In the genomic region with DNA sequence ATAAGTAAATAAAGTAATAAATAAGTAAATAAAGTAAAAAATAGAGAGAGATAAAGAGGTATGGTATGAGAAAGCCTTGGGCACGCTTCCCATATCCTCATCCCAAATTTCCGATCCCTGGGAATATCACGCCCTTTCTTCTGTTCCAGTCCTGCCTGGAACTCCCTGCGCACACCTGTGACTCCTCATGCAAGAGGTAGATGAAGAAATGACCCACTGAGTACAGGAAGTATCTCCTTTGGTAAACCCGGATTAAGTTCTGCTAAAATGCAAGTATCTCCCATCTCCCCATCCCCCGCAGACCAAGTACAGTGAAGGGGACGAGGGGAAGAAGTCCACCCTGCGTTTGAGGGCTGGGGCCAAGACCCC, we compare ENCODE assay signal across 1 cellular context.
TF ChIP-seq lines count a peak whose summit lies in the region.

No MANE protein-coding gene starts in this region.

TF ChIP-seq in HepG2, 621 proteins besides CTCF, POLR2A, EP300 and RAD21:
- TF ChIP-seq ZNF256 (CRISPR knock-in tag; conservative IDR thresholded peaks at IDR 0.05): no peak
- TF ChIP-seq ERF (CRISPR knock-in tag; IDR thresholded peaks at IDR 0.05): no peak
- TF ChIP-seq, protein P1, sequence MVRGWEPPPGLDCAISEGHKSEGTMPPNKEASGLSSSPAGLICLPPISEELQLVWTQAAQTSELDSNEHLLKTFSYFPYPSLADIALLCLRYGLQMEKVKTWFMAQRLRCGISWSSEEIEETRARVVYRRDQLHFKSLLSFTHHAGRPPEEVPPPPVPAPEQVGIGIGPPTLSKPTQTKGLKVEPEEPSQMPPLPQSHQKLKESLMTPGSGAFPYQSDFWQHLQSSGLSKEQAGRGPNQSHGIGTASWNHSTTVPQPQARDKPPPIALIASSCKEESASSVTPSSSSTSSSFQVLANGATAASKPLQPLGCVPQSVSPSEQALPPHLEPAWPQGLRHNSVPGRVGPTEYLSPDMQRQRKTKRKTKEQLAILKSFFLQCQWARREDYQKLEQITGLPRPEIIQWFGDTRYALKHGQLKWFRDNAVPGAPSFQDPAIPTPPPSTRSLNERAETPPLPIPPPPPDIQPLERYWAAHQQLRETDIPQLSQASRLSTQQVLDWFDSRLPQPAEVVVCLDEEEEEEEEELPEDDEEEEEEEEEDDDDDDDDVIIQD (CRISPR knock-in tag; IDR thresholded peaks at IDR 0.05; ENCODE audit: low read depth): no peak
- 0 out of 2 replicates have a peak, but pooled peaks have one; percentile 1 for TF ChIP-seq HNF4A (CRISPR knock-in tag; IDR thresholded peaks at IDR 0.05)
- no peak for TF ChIP-seq ELF3 (CRISPR knock-in tag; IDR thresholded peaks at IDR 0.05)
